Comparison of ENCODE assay signal across 9 cellular contexts in genomic region chr9:36492849-36493248, GRCh38.
A peak's percentile ranks its signal among the peaks of the same experiment; 100 is the strongest.
DNase-seq lines count a peak whose midpoint lies in the region; ATAC-seq lines count a peak whose summit lies in the region.
"Had no signal": no experiment of that assay in that cellular context is flagged by ENCODE, and none has a peak within 500 bp of the region (broad histone marks: within the 10 kb centered on the region; RNA-seq: fewer than 3 reads in every experiment).

No MANE protein-coding gene starts in this region.

- H3K4me3 Mint-ChIP-seq in T-helper 2 cell treated with Interferon-gamma antibody and Interleukin-4, amounts not matched to agents 5 μg/mL and 100 μg/mL, for 36 hours: peak overlapping the region; percentile 72
- H3K4me3 Mint-ChIP-seq in dendritic cell treated with granulocyte-macrophage colony-stimulating factor and Interleukin-4, amounts not matched to agents 40 ng/mL and 50 ng/mL, for 4 days: no peak overlapping the region

- ATAC-seq in HG03135 (IDR thresholded peaks at IDR 0.05; ENCODE audit: unreplicated experiment) (no peak), HG03571 (IDR thresholded peaks at IDR 0.05; ENCODE audit: unreplicated experiment) (no peak)
- ATAC-seq: heart right ventricle had no signal

- peaks cover 33% of the 10 kb centered on the region for H3K4me1 Mint-ChIP-seq in T-helper 2 cell treated with Interferon-gamma antibody and Interleukin-4, amounts not matched to agents 5 μg/mL and 100 μg/mL, for 36 hours (ENCODE audit: low read depth)
- peaks cover 37% of the 10 kb centered on the region for H3K4me1 Mint-ChIP-seq in dendritic cell treated with granulocyte-macrophage colony-stimulating factor and Interleukin-4, amounts not matched to agents 40 ng/mL and 50 ng/mL, for 4 days (ENCODE audit: low read depth)

- H3K27ac Mint-ChIP-seq in T-helper 2 cell treated with Interferon-gamma antibody and Interleukin-4, amounts not matched to agents 5 μg/mL and 100 μg/mL, for 36 hours: peak overlapping the region; percentile 85
- H3K27ac Mint-ChIP-seq in dendritic cell treated with granulocyte-macrophage colony-stimulating factor and Interleukin-4, amounts not matched to agents 40 ng/mL and 50 ng/mL, for 4 days: peak overlapping the region; percentile 78

- H3K27me3 Mint-ChIP-seq in T-helper 2 cell treated with Interferon-gamma antibody and Interleukin-4, amounts not matched to agents 5 μg/mL and 100 μg/mL, for 36 hours (ENCODE audit: low read depth): no peaks in the 10 kb centered on the region
- H3K27me3 Mint-ChIP-seq in dendritic cell treated with granulocyte-macrophage colony-stimulating factor and Interleukin-4, amounts not matched to agents 40 ng/mL and 50 ng/mL, for 4 days: peaks cover 6% of the 10 kb centered on the region

- H3K36me3 Mint-ChIP-seq in T-helper 2 cell treated with Interferon-gamma antibody and Interleukin-4, amounts not matched to agents 5 μg/mL and 100 μg/mL, for 36 hours (ENCODE audit: low read depth): no peaks in the 10 kb centered on the region
- H3K36me3 Mint-ChIP-seq in dendritic cell treated with granulocyte-macrophage colony-stimulating factor and Interleukin-4, amounts not matched to agents 40 ng/mL and 50 ng/mL, for 4 days (ENCODE audit: low read depth): no peaks in the 10 kb centered on the region

- DNase-seq in stimulated activated naive CD4-positive, alpha-beta T cell (lab: John Stamatoyannopoulos, UW): peak in 5 of 6 experiments; percentile 15 to 76 (median 74)
- no peak for DNase-seq in stimulated activated naive CD4-positive, alpha-beta T cell treated with Interleukin-2 at 50 U/mL for 16 hours (lab: John Stamatoyannopoulos, UW)
- no peak for DNase-seq in T-helper 2 cell treated with Interferon-gamma antibody and Interleukin-4, amounts not matched to agents 5 μg/mL and 100 μg/mL, for 36 hours (ENCODE audit: low spot score)
- DNase-seq in NCI-H1930 (lab: John Stamatoyannopoulos, UW): no peak
- DNase-seq in NCI-H510A (lab: John Stamatoyannopoulos, UW): no peak
- DNase-seq: heart right ventricle had no signal

- no peaks in the 10 kb centered on the region for H3K9me3 Mint-ChIP-seq in T-helper 2 cell treated with Interferon-gamma antibody and Interleukin-4, amounts not matched to agents 5 μg/mL and 100 μg/mL, for 36 hours
- no peaks in the 10 kb centered on the region for H3K9me3 Mint-ChIP-seq in dendritic cell treated with granulocyte-macrophage colony-stimulating factor and Interleukin-4, amounts not matched to agents 40 ng/mL and 50 ng/mL, for 4 days

- intact Hi-C loops in dendritic cell treated with granulocyte-macrophage colony-stimulating factor and Interleukin-4, amounts not matched to agents 40 ng/mL and 50 ng/mL, for 4 days (cut with micrococcal nuclease): no loop called here

Comparison
In these comparisons a context has a peak if more than half of its experiments do, and no peak if none do; other contexts are left out.
1. DNase-seq: peak in stimulated activated naive CD4-positive, alpha-beta T cell (5 of 6); none in stimulated activated naive CD4-positive, alpha-beta T cell treated with Interleukin-2 at 50 U/mL for 16 hours (single experiment), T-helper 2 cell treated with Interferon-gamma antibody and Interleukin-4, amounts not matched to agents 5 μg/mL and 100 μg/mL, for 36 hours (single experiment), NCI-H1930 (0 of 2) and NCI-H510A (single experiment).